23 cellular contexts compared by ENCODE assay signal in genomic region chrX:21885568-21885967, GRCh38. TPM values are rescaled to one million over a fixed set of nuclear protein-coding genes. Genes with fewer than 3 reads are reported as not detected.
DNase-seq lines count a peak whose midpoint lies in the region; ATAC-seq and TF ChIP-seq lines count a peak whose summit lies in the region.
"Had no signal": no experiment of that assay in that cellular context is flagged by ENCODE, and none has a peak within 500 bp of the region (broad histone marks: within the 10 kb centered on the region; RNA-seq: fewer than 3 reads in every experiment).

No MANE protein-coding gene starts in this region.

- H2AFZ ChIP-seq in neural progenitor cell (replicated peaks): no peak overlapping the region

- H3K4me3 Mint-ChIP-seq in neural progenitor cell: no peak overlapping the region
- H3K4me3 Mint-ChIP-seq: activated CD8-positive, alpha-beta T cell treated with anti-CD3 and anti-CD28 coated beads, Interleukin-2, amount 10 ng/mL, durations not matched to agents 7 days and 5 days; B cell; natural killer cell; stimulated activated memory B cell treated with anti-CD40 and anti-IgM and Interleukin-4, amounts not matched to agents 10 μg/mL and 1 μg/mL and 100 μg/mL, for 72 hours had no signal

- in situ Hi-C loops in HAP-1 (cut with MboI; ENCODE audit: low sequenced_read_pairs): no loop called here

- H3K79me2 ChIP-seq in neural progenitor cell (ENCODE audit: low read depth): no peaks in the 10 kb centered on the region

- H3K27me3 Mint-ChIP-seq in neural progenitor cell (ENCODE audit: insufficient read depth, low read depth): no peaks in the 10 kb centered on the region
- H3K27me3 Mint-ChIP-seq: B cell; stimulated activated memory B cell treated with anti-CD40 and anti-IgM and Interleukin-4, amounts not matched to agents 10 μg/mL and 1 μg/mL and 100 μg/mL, for 72 hours had no signal

- H3K4me2 ChIP-seq in neural progenitor cell: no peak overlapping the region

- peaks cover 22% of the 10 kb centered on the region for H3K4me1 Mint-ChIP-seq in neural progenitor cell
- H3K4me1 Mint-ChIP-seq: B cell; natural killer cell; stimulated activated memory B cell treated with anti-CD40 and anti-IgM and Interleukin-4, amounts not matched to agents 10 μg/mL and 1 μg/mL and 100 μg/mL, for 72 hours had no signal

- H3K9me3 Mint-ChIP-seq in neural progenitor cell: peaks cover 4% of the 10 kb centered on the region
- H3K9me3 Mint-ChIP-seq: natural killer cell; stimulated activated memory B cell treated with anti-CD40 and anti-IgM and Interleukin-4, amounts not matched to agents 10 μg/mL and 1 μg/mL and 100 μg/mL, for 72 hours had no signal

- H3K9me3 ChIP-seq in HAP-1 (no peaks in the 10 kb centered on the region), neural progenitor cell (ENCODE audit: low read depth) (peaks cover 4% of the 10 kb centered on the region)
- H3K9me3 ChIP-seq: psoas muscle, thyroid gland had no signal

- H3K4me1 ChIP-seq in HAP-1: peaks cover 58% of the 10 kb centered on the region
- no peaks in the 10 kb centered on the region for H3K4me1 ChIP-seq in neural progenitor cell
- H3K4me1 ChIP-seq: psoas muscle, thyroid gland had no signal

- no peaks in the 10 kb centered on the region for H4K20me1 ChIP-seq in neural progenitor cell (ENCODE audit: low read depth)

- 0 out of 2 replicates have a peak, but pooled peaks cover 3% of the 10 kb centered on the region for H3K36me3 ChIP-seq in HAP-1 (replicated peaks)
- no peaks in the 10 kb centered on the region for H3K36me3 ChIP-seq in neural progenitor cell
- no peaks in the 10 kb centered on the region for H3K36me3 ChIP-seq in H7 (replicated peaks; ENCODE audit: control insufficient read depth, insufficient read depth, low read length)
- H3K36me3 ChIP-seq: thyroid gland had no signal

- TF ChIP-seq CTCF in fibroblast of pulmonary artery (IDR thresholded peaks at IDR 0.05; ENCODE audit: low read length, missing control alignments) (no peak), neural progenitor cell (IDR thresholded peaks at IDR 0.05) (no peak), omental fat pad (IDR thresholded peaks at IDR 0.05) (no peak)

- H3K9ac ChIP-seq in neural progenitor cell: no peak overlapping the region

- H3K4me3 ChIP-seq in HAP-1 (no peak overlapping the region), fibroblast of pulmonary artery (replicated peaks; ENCODE audit: low read depth, low read length) (no peak overlapping the region), neural progenitor cell (no peak overlapping the region), H7 (ENCODE audit: insufficient read depth, low read depth, low read length) (no peak overlapping the region)
- H3K4me3 ChIP-seq: lung, psoas muscle, thyroid gland had no signal

- no peak overlapping the region for H3K27ac ChIP-seq in neural progenitor cell
- H3K27ac ChIP-seq: psoas muscle, RWPE1, thyroid gland, VCaP had no signal

- H3K36me3 Mint-ChIP-seq in neural progenitor cell: peaks cover 17% of the 10 kb centered on the region
- H3K36me3 Mint-ChIP-seq: natural killer cell had no signal

- DNase-seq in HAP-1 (ENCODE audit: low spot score in 2 of 2) (peak; percentile 17 to 91), amniotic epithelial cell (ENCODE audit: low read depth) (peak; percentile 60), fibroblast of pulmonary artery (ENCODE audit: low read depth) (peak; percentile 50), neural progenitor cell (ENCODE audit: low spot score) (peak; percentile 3), omental fat pad (ENCODE audit: low spot score) (no peak), H7 (no peak), T-helper 1 cell (no peak)
- DNase-seq: activated CD8-positive, alpha-beta T cell treated with anti-CD3 and anti-CD28 coated beads, Interleukin-2, amount 10 ng/mL, durations not matched to agents 7 days and 5 days; cerebellar nuclear complex; DMS153; Kasumi-1; natural killer cell; NCI-H1417 treated with DMSO at 0.1 percent for 48 hours; NCI-H2227 treated with DMSO at 0.1 percent for 48 hours; NK-92 treated with Interleukin-12 subunit alpha and Interleukin-12 subunit beta, amount 100 ng/mL, for 24 hours; psoas muscle; thyroid gland had no signal

- H3F3A ChIP-seq in neural progenitor cell (ENCODE audit: low read depth): no peaks in the 10 kb centered on the region

- no peak overlapping the region for H3K27ac Mint-ChIP-seq in neural progenitor cell
- H3K27ac Mint-ChIP-seq: activated CD8-positive, alpha-beta T cell treated with anti-CD3 and anti-CD28 coated beads, Interleukin-2, amount 10 ng/mL, durations not matched to agents 7 days and 5 days; B cell; natural killer cell; stimulated activated memory B cell treated with anti-CD40 and anti-IgM and Interleukin-4, amounts not matched to agents 10 μg/mL and 1 μg/mL and 100 μg/mL, for 72 hours had no signal

- no peaks in the 10 kb centered on the region for H3K27me3 ChIP-seq in HAP-1 (ENCODE audit: low read depth)
- no peaks in the 10 kb centered on the region for H3K27me3 ChIP-seq in neural progenitor cell
- no peaks in the 10 kb centered on the region for H3K27me3 ChIP-seq in H7 (ENCODE audit: control insufficient read depth, insufficient read depth, low read length)
- H3K27me3 ChIP-seq: thyroid gland had no signal

- ATAC-seq in omental fat pad (ENCODE audit: low FRiP score) (no peak), HG03175 (IDR thresholded peaks at IDR 0.05; ENCODE audit: unreplicated experiment) (no peak)
- ATAC-seq: activated CD8-positive, alpha-beta T cell treated with anti-CD3 and anti-CD28 coated beads, Interleukin-2, amount 10 ng/mL, durations not matched to agents 7 days and 5 days; natural killer cell; psoas muscle; stimulated activated memory B cell treated with anti-CD40 and anti-IgM and Interleukin-4, amounts not matched to agents 10 μg/mL and 1 μg/mL and 100 μg/mL, for 72 hours had no signal

RNA-seq across cellular contexts. Expression of gene YY2, which starts 29.8 kb away (rescaled TPM):
- total RNA-seq in neural progenitor cell (ENCODE audit: low replicate concordance): 0.22 and 0.56 TPM in 2 replicates
- total RNA-seq in omental fat pad: 1 to 10 TPM; 2.3 to 3.0 (median 2.7) TPM
- total RNA-seq in H7 (2014; rRNA removed; shearing (Covaris generic)): 0.10 and 0.30 TPM in 2 replicates

RNA-seq across cellular contexts. Expression of gene MBTPS2, which starts 46.2 kb away (rescaled TPM):
- total RNA-seq in neural progenitor cell (ENCODE audit: low replicate concordance) (5.2 and 8.4 TPM in 2 replicates), omental fat pad (10 to 100 TPM in 2 of 4 donors, 1 to 10 TPM in 2; 7.4 to 12.5 (median 9.2) TPM)
- total RNA-seq in H7 (2014; rRNA removed; shearing (Covaris generic)): 3.6 and 3.8 TPM in 2 replicates

RNA-seq across cellular contexts. Expression of gene SMS, which starts 54.9 kb away (rescaled TPM):
- total RNA-seq in neural progenitor cell (ENCODE audit: low replicate concordance): 105 and 142 TPM in 2 replicates
- 10 to 100 TPM; 38.1 to 46.5 (median 40.6) TPM for total RNA-seq in omental fat pad
- total RNA-seq in H7 (2014; rRNA removed; shearing (Covaris generic)): 396 and 418 TPM in 2 replicates

Comparison
In these comparisons a context has a peak if more than half of its experiments do, and no peak if none do; other contexts are left out.
1. DNase-seq: peak in HAP-1 (2 of 2), amniotic epithelial cell (single experiment), fibroblast of pulmonary artery (single experiment) and neural progenitor cell (single experiment); none in omental fat pad (single experiment), H7 (single experiment) and T-helper 1 cell (0 of 5).